Comparison of ENCODE assay signal across 18 cellular contexts in the genomic region with DNA sequence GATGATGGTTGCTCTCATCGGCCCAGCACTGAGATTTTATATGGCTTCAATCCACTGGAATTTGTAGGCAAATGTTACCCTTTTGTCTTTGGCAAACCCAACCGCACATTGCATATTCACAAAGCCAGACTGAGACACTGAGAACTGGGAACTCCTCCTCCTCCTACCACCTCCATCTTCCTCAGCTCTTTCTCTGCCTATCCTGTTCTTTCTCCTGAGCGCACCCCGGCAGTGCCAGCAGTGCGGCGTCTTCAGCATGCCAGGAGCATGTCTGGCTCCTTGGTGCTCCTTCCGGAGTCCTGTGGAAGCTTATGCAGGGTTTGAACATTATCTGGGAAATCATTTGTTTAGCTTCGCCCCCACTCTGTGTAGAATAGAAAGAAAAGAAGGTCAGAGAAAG.
"Had no signal": no experiment of that assay in that cellular context is flagged by ENCODE, and none has a peak within 500 bp of the region (broad histone marks: within the 10 kb centered on the region; RNA-seq: fewer than 3 reads in every experiment).

No MANE protein-coding gene starts in this region.

- H3K4me1 ChIP-seq: left lung, lower lobe of right lung, right atrium auricular region had no signal

- H3K27ac Mint-ChIP-seq: memory B cell; mesothelial cell of epicardium; natural killer cell treated with Interleukin-12 subunit alpha and Interleukin-12 subunit beta and Interleukin-15 and Interleukin-18, amount 100 ng/mL, for 72 hours had no signal

- H3K4me3 ChIP-seq: coronary artery, heart right ventricle, left lung, lower lobe of right lung, right atrium auricular region, sigmoid colon, skin epidermis, stomach had no signal

- H3K36me3 Mint-ChIP-seq: memory B cell; mesothelial cell of epicardium; natural killer cell treated with Interleukin-12 subunit alpha and Interleukin-12 subunit beta and Interleukin-15 and Interleukin-18, amount 100 ng/mL, for 72 hours had no signal

- H3K9me3 ChIP-seq: left lung, lower lobe of right lung, neutrophil, right atrium auricular region, sigmoid colon, stomach had no signal

- H3K27ac ChIP-seq: coronary artery, heart right ventricle, left lung, lower lobe of right lung, neutrophil, right atrium auricular region, sigmoid colon, skin epidermis, stomach had no signal

- H3K36me3 ChIP-seq: heart right ventricle, left lung, lower lobe of right lung, neutrophil, right atrium auricular region, sigmoid colon, stomach had no signal

- H3K4me1 Mint-ChIP-seq: memory B cell had no signal

- H3K9me3 Mint-ChIP-seq: natural killer cell treated with Interleukin-12 subunit alpha and Interleukin-12 subunit beta and Interleukin-15 and Interleukin-18, amount 100 ng/mL, for 72 hours had no signal

- H3K27me3 ChIP-seq: left lung, right atrium auricular region, sigmoid colon, stomach had no signal

- ATAC-seq: left lung; lower lobe of right lung; natural killer cell treated with Interleukin-12 subunit alpha and Interleukin-12 subunit beta and Interleukin-15 and Interleukin-18, amount 100 ng/mL, for 72 hours had no signal

- DNase-seq: effector CD8-positive, alpha-beta T cell; heart right ventricle; islet precursor cell; left lung; lower lobe of right lung; sigmoid colon; stimulated activated CD4-positive, alpha-beta T cell treated with anti-CD3 and anti-CD28 coated beads, Interleukin-2, amount 100 ng/mL, for 24 hours; stimulated activated naive CD4-positive, alpha-beta T cell; stomach; substantia nigra; trophoblast cell had no signal

- H3K4me3 Mint-ChIP-seq: memory B cell; mesothelial cell of epicardium; natural killer cell treated with Interleukin-12 subunit alpha and Interleukin-12 subunit beta and Interleukin-15 and Interleukin-18, amount 100 ng/mL, for 72 hours had no signal
